In genomic region chr16:31196324-31197088, GRCh38 we compare ENCODE assay signal across 1 cellular context.
TF ChIP-seq lines count a peak whose summit lies in the region.

No MANE protein-coding gene starts in this region.

TF ChIP-seq in HEK293, 187 proteins besides CTCF, POLR2A, EP300 and RAD21:
- TF ChIP-seq INSM2 (tag by site-specific recombination; IDR thresholded peaks at IDR 0.05) (no peak), ZNF777 (tag by site-specific recombination; IDR thresholded peaks at IDR 0.05; ENCODE audit: borderline replicate concordance) (no peak), ZNF48 (tag by site-specific recombination; IDR thresholded peaks at IDR 0.05) (no peak), SP7 (tag by site-specific recombination; IDR thresholded peaks at IDR 0.05) (no peak), ZNF174 (tag by site-specific recombination; IDR thresholded peaks at IDR 0.05) (no peak), REST (tag by site-specific recombination; IDR thresholded peaks at IDR 0.05) (peak; percentile 74), ZNF37A (tag by site-specific recombination; IDR thresholded peaks at IDR 0.05) (no peak), ZNF600 (tag by site-specific recombination; IDR thresholded peaks at IDR 0.05) (peak; percentile 38; the same call in 1 of the 2 replicates), ZEB2 (tag by site-specific recombination; IDR thresholded peaks at IDR 0.05) (peak; percentile 54; the same call in 1 of the 2 replicates)
TF ChIP-seq in HEK293: peak in this region for 3.
